ENCODE assay signal across 8 cellular contexts in genomic region chr1:243287652-243288051, GRCh38. TPM values are rescaled to one million over a fixed set of nuclear protein-coding genes. Genes with fewer than 3 reads are reported as not detected.
DNase-seq lines count a peak whose midpoint lies in the region; TF ChIP-seq lines count a peak whose summit lies in the region.

No MANE protein-coding gene starts in this region.

- peaks cover 10% of the 10 kb centered on the region for H3K79me1 ChIP-seq in mesenchymal stem cell (replicated peaks; ENCODE audit: low read length, poor library complexity, severe bottlenecking)

- TF ChIP-seq CTCF in GM13977 (IDR thresholded peaks at IDR 0.05; ENCODE audit: extremely low read depth, insufficient read depth, missing control alignments), result no peak
- no peak for TF ChIP-seq CTCF in astrocyte of the spinal cord (IDR thresholded peaks at IDR 0.05; ENCODE audit: low read depth, low read length)

- no peak overlapping the region for H3K14ac ChIP-seq in mesenchymal stem cell (ENCODE audit: low read length in 2 of 2)

- no peak overlapping the region for H3K4ac ChIP-seq in mesenchymal stem cell (ENCODE audit: low read depth in 1 of 2, low read length in 2 of 2)

- peak overlapping the region; percentile 60 for H3K4me2 ChIP-seq in GM23248 (ENCODE audit: unreplicated experiment)
- no peak overlapping the region for H3K4me2 ChIP-seq in mesenchymal stem cell (ENCODE audit: low read length, poor library complexity, severe bottlenecking)

- H3K9me3 ChIP-seq in GM23248 (ENCODE audit: low read depth), result no peaks in the 10 kb centered on the region
- no peaks in the 10 kb centered on the region for H3K9me3 ChIP-seq in MG63
- H3K9me3 ChIP-seq in mesenchymal stem cell (ENCODE audit: control insufficient read depth, low read length), result peaks cover 2% of the 10 kb centered on the region

- peaks cover 39% of the 10 kb centered on the region for H3F3A ChIP-seq in GM23248 (ENCODE audit: insufficient read depth)

- H3K4me3 ChIP-seq in GM23248 (no peak overlapping the region), MG63 (no peak overlapping the region), astrocyte of the spinal cord (ENCODE audit: low read depth, low read length) (no peak overlapping the region), mesenchymal stem cell (ENCODE audit: insufficient read depth in 1 of 2, low read depth in 1 of 2, low read length in 2 of 2) (no peak overlapping the region)

- no peak overlapping the region for H3K23ac ChIP-seq in mesenchymal stem cell (ENCODE audit: low read length in 2 of 2)

- H3K36me3 ChIP-seq in GM23248 (ENCODE audit: low read depth), result no peaks in the 10 kb centered on the region
- H3K36me3 ChIP-seq in MG63, result peaks cover 32% of the 10 kb centered on the region
- H3K36me3 ChIP-seq in mesenchymal stem cell (ENCODE audit: control insufficient read depth in 1 of 2, insufficient read depth in 2 of 2, low read depth in 1 of 2, low read length in 2 of 2), result peaks cover 3 to 71% of the 10 kb centered on the region in 2 experiments

- in situ Hi-C loops in GM13977 (cut with MboI; ENCODE audit: low pct_unique_long_range_greater_than_20kb, low sequenced_read_pairs, unreplicated experiment), result no loop called here
- in situ Hi-C loops in GM23248 (cut with MboI), result no loop called here
- in situ Hi-C loops in astrocyte of the spinal cord (cut with HindIII; ENCODE audit: low sequenced_read_pairs), result no loop called here

- no peak overlapping the region for H4K91ac ChIP-seq in mesenchymal stem cell (ENCODE audit: low read length)

- H2BK12ac ChIP-seq in mesenchymal stem cell (ENCODE audit: low read length in 2 of 2), result no peak overlapping the region

- H3K18ac ChIP-seq in mesenchymal stem cell (ENCODE audit: low read depth in 1 of 2, low read length in 2 of 2), result no peak overlapping the region

- no peak overlapping the region for H2BK15ac ChIP-seq in mesenchymal stem cell (ENCODE audit: low read depth, poor library complexity, severe bottlenecking)

- no peaks in the 10 kb centered on the region for H4K20me1 ChIP-seq in GM23248 (ENCODE audit: insufficient read depth)

- WGBS in GM23248 (ENCODE audit: low coverage in 1 of 2, low lambda C conversion rate in 2 of 2, missing lambda C conversion rate in 2 of 2), 2 experiments, result 0 to 4% methylated on average over 1 of the region's 1 CpG
- no CpG with 5 or more reads among the region's 1 CpG for WGBS in mesenchymal stem cell

- H3K27ac ChIP-seq in GM23248 (peak overlapping the region; percentile 77), mesenchymal stem cell (ENCODE audit: low read length, poor library complexity, severe bottlenecking) (peak overlapping the region; percentile 78)

- H2BK5ac ChIP-seq in mesenchymal stem cell (ENCODE audit: low read depth, low read length, poor library complexity, severe bottlenecking), result no peak overlapping the region

- DNase-seq in GM13977 (ENCODE audit: low spot score) (peak; percentile 41), GM23248 (peak; percentile 89), MG63 (peak; percentile 26), astrocyte of the spinal cord (ENCODE audit: low read depth, low spot score) (peak; percentile 84), mesenchymal stem cell (peak; percentile 88), GOT3 (lab: John Stamatoyannopoulos, UW) (no peak), middle frontal gyrus (ENCODE audit: extremely low spot score, low spot score) (no peak), cerebellum (ENCODE audit: low spot score) (no peak)

- H2BK120ac ChIP-seq in mesenchymal stem cell (ENCODE audit: low read depth, low read length), result no peak overlapping the region

- peaks cover 65% of the 10 kb centered on the region for H3K79me2 ChIP-seq in GM23248 (ENCODE audit: insufficient read depth)

- H3K9me2 ChIP-seq in GM23248 (ENCODE audit: insufficient read depth), result no peaks in the 10 kb centered on the region; the same call in 1 of the 2 replicates

- H3K27me3 ChIP-seq in GM23248 (replicated peaks; ENCODE audit: insufficient read depth), result no peaks in the 10 kb centered on the region
- H3K27me3 ChIP-seq in MG63, result no peaks in the 10 kb centered on the region
- H3K27me3 ChIP-seq in mesenchymal stem cell (ENCODE audit: control insufficient read depth in 1 of 2, insufficient read depth in 1 of 2, low read length in 2 of 2), result no peaks in the 10 kb centered on the region

- H2AFZ ChIP-seq in GM23248, result no peak overlapping the region
- H2AFZ ChIP-seq in mesenchymal stem cell (ENCODE audit: low read depth, low read length), result no peak overlapping the region

- H3K9ac ChIP-seq in GM23248 (peak overlapping the region; percentile 52), mesenchymal stem cell (ENCODE audit: low read length) (peak overlapping the region; percentile 66)

- H3K4me1 ChIP-seq in GM23248 (ENCODE audit: insufficient read depth) (peaks cover 44% of the 10 kb centered on the region), mesenchymal stem cell (ENCODE audit: control insufficient read depth, insufficient read depth, low read depth, low read length) (peaks cover 2% of the 10 kb centered on the region)

- H4K8ac ChIP-seq in mesenchymal stem cell (ENCODE audit: low read length), result no peak overlapping the region

- H2AK5ac ChIP-seq in mesenchymal stem cell (ENCODE audit: low read length, severe bottlenecking), result no peak overlapping the region

RNA-seq across cellular contexts. Expression of gene SDCCAG8, which starts 31.8 kb away (rescaled TPM):
- 29.4 and 69.4 TPM in 2 replicates for total RNA-seq in GM23248 (2014; rRNA removed; shearing (Covaris generic))
- 41.9 and 45.3 TPM in 2 replicates for polyA plus RNA-seq in GM23248 (2016; fragmentation: Nextera tagmentation; extraction: Ambion mirVana)
- total RNA-seq in MG63 (2014; rRNA removed; shearing (Covaris generic); ENCODE audit: low replicate concordance), result 17.2 and 19.2 TPM in 2 replicates
- 36.2 TPM for polyA plus RNA-seq in mesenchymal stem cell (2013, experiment 1 of 2)
- polyA plus RNA-seq in mesenchymal stem cell (2013, experiment 2 of 2), result 35.7 TPM
- 34.9 TPM for total RNA-seq in cerebellum

RNA-seq across cellular contexts. Expression of gene CEP170, which starts 32.6 kb away (rescaled TPM):
- total RNA-seq in GM23248 (2014; rRNA removed; shearing (Covaris generic)), result 81.0 and 89.8 TPM in 2 replicates
- 55.4 and 56.7 TPM in 2 replicates for polyA plus RNA-seq in GM23248 (2016; fragmentation: Nextera tagmentation; extraction: Ambion mirVana)
- 31.9 and 46.1 TPM in 2 replicates for total RNA-seq in MG63 (2014; rRNA removed; shearing (Covaris generic); ENCODE audit: low replicate concordance)
- 67.0 TPM for polyA plus RNA-seq in mesenchymal stem cell (2013, experiment 1 of 2)
- 67.2 TPM for polyA plus RNA-seq in mesenchymal stem cell (2013, experiment 2 of 2)
- 360 TPM for total RNA-seq in cerebellum

Comparison
In these comparisons a context has a peak if more than half of its experiments do, and no peak if none do; other contexts are left out.
1. DNase-seq: peak in GM13977 (single experiment), GM23248 (single experiment), MG63 (single experiment), astrocyte of the spinal cord (single experiment) and mesenchymal stem cell (single experiment); none in GOT3 (single experiment), middle frontal gyrus (single experiment) and cerebellum (single experiment).